ENCODE assay signal across 8 cellular contexts in the genomic region with DNA sequence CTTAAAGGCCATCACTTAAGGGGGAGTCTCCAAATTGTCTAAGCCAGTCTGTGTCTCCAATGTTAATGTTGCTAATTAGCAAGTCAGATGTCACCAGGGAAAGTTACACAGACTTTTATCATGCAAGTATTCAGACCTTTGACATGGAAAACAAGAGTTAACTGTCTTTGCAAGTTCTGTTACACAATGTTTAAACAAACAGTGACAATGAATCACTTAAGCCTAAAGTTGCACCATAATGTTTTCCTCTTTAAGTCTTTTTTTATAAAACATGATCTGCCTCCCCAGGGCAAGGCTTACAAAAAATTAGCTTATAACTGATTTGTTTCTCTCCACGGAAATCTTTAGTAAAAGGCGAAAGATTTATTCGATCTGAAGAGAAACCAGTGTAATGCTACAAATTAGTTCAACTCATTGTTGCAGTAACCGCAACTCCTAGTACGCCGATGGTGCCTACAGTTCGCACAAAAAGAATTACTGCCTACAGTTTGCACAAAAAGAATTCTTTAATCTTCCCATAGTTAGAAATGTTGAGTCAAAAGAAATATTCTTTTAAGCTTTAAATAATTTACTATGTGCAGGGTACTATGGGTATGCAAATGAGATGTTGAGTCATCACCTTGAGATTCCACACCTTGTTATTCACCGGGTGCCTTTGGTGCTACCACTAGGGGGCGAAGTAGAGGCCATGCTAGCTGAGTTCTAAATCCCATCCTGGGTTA. TPM values are rescaled to one million over a fixed set of nuclear protein-coding genes. Genes with fewer than 3 reads are reported as not detected.
A peak's percentile ranks its signal among the peaks of the same experiment; 100 is the strongest.
DNase-seq lines count a peak whose midpoint lies in the region; ATAC-seq lines count a peak whose summit lies in the region.

No MANE protein-coding gene starts in this region.

- no peaks in the 10 kb centered on the region for H3K36me3 ChIP-seq in ES-I3 (ENCODE audit: insufficient read depth, low read length)

- intact Hi-C loops in activated naive CD4-positive, alpha-beta T cell treated with anti-CD3 and anti-CD28 coated beads for 36 hours (cut with micrococcal nuclease), result loop anchor here (1.0 kb wide), 7 partner anchors 13 to 90 kb away; no protein-coding TSS in a partner anchor
- intact Hi-C loops in right cardiac atrium (cut with DNase I), result no loop called here

- CTCF ChIA-PET in activated naive CD4-positive, alpha-beta T cell treated with anti-CD3 and anti-CD28 coated beads for 36 hours (lab: Charles Lee), result interaction anchor here (0.6 to 3.9 kb wide), 20 partner anchors 8 to 1050 kb away, joined by 3 to 48 read pairs (median 4); no protein-coding TSS in a partner anchor

- H3K9me3 ChIP-seq in ES-I3 (ENCODE audit: control insufficient read depth, insufficient read depth, low read length) (no peaks in the 10 kb centered on the region), right cardiac atrium (ENCODE audit: control insufficient read depth, low read length) (no peaks in the 10 kb centered on the region)

- WGBS in right cardiac atrium, result 53% methylated on average over 9 of the region's 9 CpGs

- H3K27ac Mint-ChIP-seq in activated naive CD4-positive, alpha-beta T cell treated with anti-CD3 and anti-CD28 coated beads for 36 hours, result peak overlapping the region; percentile 88

- no peaks in the 10 kb centered on the region for H3K27me3 ChIP-seq in right cardiac atrium (ENCODE audit: control insufficient read depth, insufficient read depth)

- H3K36me3 Mint-ChIP-seq in activated naive CD4-positive, alpha-beta T cell treated with anti-CD3 and anti-CD28 coated beads for 36 hours (ENCODE audit: low read depth), result no peaks in the 10 kb centered on the region

- no peaks in the 10 kb centered on the region for H3K9me3 Mint-ChIP-seq in activated naive CD4-positive, alpha-beta T cell treated with anti-CD3 and anti-CD28 coated beads for 36 hours

- H3K4me1 ChIP-seq in ES-I3 (ENCODE audit: insufficient read depth, low read length), result peaks cover 27% of the 10 kb centered on the region
- H3K4me1 ChIP-seq in right cardiac atrium (ENCODE audit: control insufficient read depth, insufficient read depth, low read length), result peaks cover 2% of the 10 kb centered on the region

- peak overlapping the region; percentile 19; the same call in 1 of the 2 replicates for H3K9ac ChIP-seq in ES-I3 (ENCODE audit: low read depth, low read length)

- no peaks in the 10 kb centered on the region for H3K27me3 Mint-ChIP-seq in activated naive CD4-positive, alpha-beta T cell treated with anti-CD3 and anti-CD28 coated beads for 36 hours (ENCODE audit: low read depth)

- H3K4me3 ChIP-seq in right cardiac atrium (ENCODE audit: low read length), result no peak overlapping the region

- H3K27ac ChIP-seq in right cardiac atrium (ENCODE audit: low read length), result peak overlapping the region; percentile 64

- peak; percentile 72 for ATAC-seq in GM21381 (IDR thresholded peaks at IDR 0.05; ENCODE audit: unreplicated experiment)
- ATAC-seq in right cardiac atrium, result peak; percentile 44 to 68

- DNase-seq in HS-27A (ENCODE audit: low read depth) (peak; percentile 91), SHP77 (lab: John Stamatoyannopoulos, UW) (peak; percentile 47 to 64), right cardiac atrium (peak in 2 of 3 donors; percentile 31 to 59), occipital lobe (lab: John Stamatoyannopoulos, UW) (no peak)
- peak; percentile 93 for DNase-seq in activated naive CD4-positive, alpha-beta T cell treated with anti-CD3 and anti-CD28 coated beads for 36 hours
- peak; percentile 73 to 81 (median 78) for DNase-seq in stimulated activated CD4-positive, alpha-beta T cell treated with anti-CD3 and anti-CD28 coated beads, Interleukin-12 subunit alpha, Interleukin-12 subunit beta, amount 100 ng/mL, for 48 hours (ENCODE audit: low read depth in 2 of 3, low spot score in 1 of 3)

- H3K4me1 Mint-ChIP-seq in activated naive CD4-positive, alpha-beta T cell treated with anti-CD3 and anti-CD28 coated beads for 36 hours (ENCODE audit: low read depth), result peaks cover 36% of the 10 kb centered on the region

- no peak overlapping the region for H3K4me3 Mint-ChIP-seq in activated naive CD4-positive, alpha-beta T cell treated with anti-CD3 and anti-CD28 coated beads for 36 hours

RNA-seq across cellular contexts. Expression of gene HHAT, which starts 45.3 kb away (rescaled TPM):
- total RNA-seq in activated naive CD4-positive, alpha-beta T cell treated with anti-CD3 and anti-CD28 coated beads for 36 hours, result 1 to 10 TPM; 3.6 to 3.9 TPM
- 1 to 10 TPM; 2.2 to 2.8 (median 2.5) TPM for total RNA-seq in right cardiac atrium
- polyA plus RNA-seq in right cardiac atrium, result 1.6 TPM
- total RNA-seq in occipital lobe, result 2.0 TPM
